In the genomic region with DNA sequence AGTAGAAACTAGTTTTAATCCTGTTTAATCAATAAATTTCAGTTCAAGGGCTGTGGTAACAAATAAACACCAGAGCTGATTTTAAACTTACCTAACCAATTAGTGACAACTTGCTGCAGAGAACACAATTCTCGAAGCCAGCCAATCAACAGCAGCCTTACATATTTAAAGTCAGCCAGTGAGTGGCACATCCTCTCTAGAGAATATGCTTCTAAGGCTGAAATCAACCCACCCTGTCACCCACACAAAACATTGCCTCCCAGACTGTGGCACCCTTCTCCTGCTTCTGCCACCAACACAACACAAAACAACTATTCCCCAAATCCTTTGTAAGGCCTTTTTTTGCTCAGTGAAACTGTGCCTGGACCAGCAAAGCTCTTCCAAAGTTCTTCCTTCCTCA, we compare ENCODE assay signal across 33 cellular contexts.
"Had no signal": no experiment of that assay in that cellular context is flagged by ENCODE, and none has a peak within 500 bp of the region (broad histone marks: within the 10 kb centered on the region; RNA-seq: fewer than 3 reads in every experiment).

No MANE protein-coding gene starts in this region.

- H3K4me2 ChIP-seq: hepatocyte had no signal

- H3K36me3 ChIP-seq: adrenal gland, ascending aorta, brain microvascular endothelial cell, left lung, neutrophil, right lobe of liver, stomach, suprapubic skin, transverse colon, uterus had no signal

- H3K4me1 ChIP-seq: adrenal gland, right lobe of liver, suprapubic skin, uterus had no signal

- H3K27ac ChIP-seq: adrenal gland, brain microvascular endothelial cell, left lung, neutrophil, right lobe of liver, suprapubic skin, transverse colon, uterus, VCaP had no signal

- FAIRE-seq: colon, endothelial cell of umbilical vein, frontal cortex, small intestine had no signal

- H3K27me3 ChIP-seq: adrenal gland, ascending aorta, brain microvascular endothelial cell, hepatocyte, left lung, neutrophil, right lobe of liver, stomach, suprapubic skin, transverse colon, uterus had no signal

- H3K79me2 ChIP-seq: hepatocyte had no signal

- H3K4me3 ChIP-seq: adrenal gland, ascending aorta, hepatocyte, left lung, right lobe of liver, stomach, suprapubic skin, transverse colon, uterus had no signal

- H3K9me3 ChIP-seq: adrenal gland, ascending aorta, left lung, neutrophil, right lobe of liver, stomach, suprapubic skin, transverse colon, uterus had no signal

- H2AFZ ChIP-seq: hepatocyte had no signal

- H3K27ac Mint-ChIP-seq: activated CD4-positive, alpha-beta T cell treated with anti-CD3 and anti-CD28 coated beads, Interleukin-2, amount 10 ng/mL, durations not matched to agents 7 days and 5 days; activated naive CD4-positive, alpha-beta T cell treated with anti-CD3 and anti-CD28 coated beads, Interleukin-2, amount 50 U/mL, for 72 hours; activated T-cell treated with anti-CD3 and anti-CD28 coated beads, Interleukin-2, amount 50 U/mL, for 24 hours; activated T-helper 17 cell treated with anti-CD3 and anti-CD28 coated beads, Interleukin-2, amount 50 U/mL, for 72 hours; effector memory CD8-positive, alpha-beta T cell; immature natural killer cell; natural killer cell treated with Interleukin-12 subunit alpha and Interleukin-12 subunit beta and Interleukin-15 and Interleukin-18, amount 100 ng/mL, for 72 hours; stimulated activated memory B cell treated with anti-CD40 and anti-IgM and Interleukin-4, amounts not matched to agents 10 μg/mL and 1 μg/mL and 100 μg/mL, for 72 hours had no signal

- H3K4me3 Mint-ChIP-seq: activated CD4-positive, alpha-beta T cell treated with anti-CD3 and anti-CD28 coated beads, Interleukin-2, amount 10 ng/mL, durations not matched to agents 7 days and 5 days; activated T-cell treated with anti-CD3 and anti-CD28 coated beads, Interleukin-2, amount 50 U/mL, for 24 hours; activated T-helper 17 cell treated with anti-CD3 and anti-CD28 coated beads, Interleukin-2, amount 50 U/mL, for 72 hours; effector memory CD8-positive, alpha-beta T cell; immature natural killer cell; natural killer cell treated with Interleukin-12 subunit alpha and Interleukin-12 subunit beta and Interleukin-15 and Interleukin-18, amount 100 ng/mL, for 72 hours; stimulated activated memory B cell treated with anti-CD40 and anti-IgM and Interleukin-4, amounts not matched to agents 10 μg/mL and 1 μg/mL and 100 μg/mL, for 72 hours had no signal

- H3K4me1 Mint-ChIP-seq: activated CD4-positive, alpha-beta T cell treated with anti-CD3 and anti-CD28 coated beads, Interleukin-2, amount 10 ng/mL, durations not matched to agents 7 days and 5 days; activated T-helper 17 cell treated with anti-CD3 and anti-CD28 coated beads, Interleukin-2, amount 50 U/mL, for 72 hours; immature natural killer cell had no signal

- DNase-seq: activated CD4-positive, alpha-beta T cell treated with anti-CD3 and anti-CD28 coated beads, Interleukin-2, amount 10 ng/mL, durations not matched to agents 7 days and 5 days; activated CD8-positive, alpha-beta memory T cell treated with anti-CD3 and anti-CD28 coated beads for 24 hours; activated CD8-positive, alpha-beta memory T cell treated with anti-CD3 and anti-CD28 coated beads, Interleukin-2, amount 50 U/mL, for 4 hours; activated T-cell treated with anti-CD3 and anti-CD28 coated beads, Interleukin-2, amount 50 U/mL, for 24 hours; adrenal gland; brain microvascular endothelial cell; caudate nucleus; effector memory CD8-positive, alpha-beta T cell; glutamatergic neuron; immature natural killer cell; left lung; mammary epithelial cell; midbrain; right lobe of liver; small intestine; stimulated activated CD4-positive, alpha-beta T cell treated with anti-CD3 and anti-CD28 coated beads, Interleukin-2, amount 100 ng/mL, for 24 hours; stomach; transverse colon; uterus had no signal

- H3K9me3 Mint-ChIP-seq: activated CD4-positive, alpha-beta T cell treated with anti-CD3 and anti-CD28 coated beads, Interleukin-2, amount 10 ng/mL, durations not matched to agents 7 days and 5 days; activated naive CD4-positive, alpha-beta T cell treated with anti-CD3 and anti-CD28 coated beads, Interleukin-2, amount 50 U/mL, for 72 hours; activated T-cell treated with anti-CD3 and anti-CD28 coated beads, Interleukin-2, amount 50 U/mL, for 24 hours; activated T-helper 17 cell treated with anti-CD3 and anti-CD28 coated beads, Interleukin-2, amount 50 U/mL, for 72 hours; effector memory CD8-positive, alpha-beta T cell; stimulated activated memory B cell treated with anti-CD40 and anti-IgM and Interleukin-4, amounts not matched to agents 10 μg/mL and 1 μg/mL and 100 μg/mL, for 72 hours had no signal

- H3K36me3 Mint-ChIP-seq: activated naive CD4-positive, alpha-beta T cell treated with anti-CD3 and anti-CD28 coated beads, Interleukin-2, amount 50 U/mL, for 72 hours; immature natural killer cell; natural killer cell treated with Interleukin-12 subunit alpha and Interleukin-12 subunit beta and Interleukin-15 and Interleukin-18, amount 100 ng/mL, for 72 hours; stimulated activated memory B cell treated with anti-CD40 and anti-IgM and Interleukin-4, amounts not matched to agents 10 μg/mL and 1 μg/mL and 100 μg/mL, for 72 hours had no signal

- ATAC-seq: activated CD4-positive, CD25-positive, alpha-beta regulatory T cell treated with anti-CD3 and anti-CD28 coated beads, Interleukin-2, amount 50 U/mL, for 24 hours; activated naive CD4-positive, alpha-beta T cell treated with anti-CD3 and anti-CD28 coated beads, Interleukin-2, amount 50 U/mL, for 72 hours; activated T-helper 17 cell treated with anti-CD3 and anti-CD28 coated beads, Interleukin-2, amount 50 U/mL, for 72 hours; effector memory CD8-positive, alpha-beta T cell; esophagus mucosa; left lung; natural killer cell treated with Interleukin-12 subunit alpha and Interleukin-12 subunit beta and Interleukin-15 and Interleukin-18, amount 100 ng/mL, for 72 hours; right lobe of liver; stimulated activated memory B cell treated with anti-CD40 and anti-IgM and Interleukin-4, amounts not matched to agents 10 μg/mL and 1 μg/mL and 100 μg/mL, for 72 hours had no signal
